In the genomic region with DNA sequence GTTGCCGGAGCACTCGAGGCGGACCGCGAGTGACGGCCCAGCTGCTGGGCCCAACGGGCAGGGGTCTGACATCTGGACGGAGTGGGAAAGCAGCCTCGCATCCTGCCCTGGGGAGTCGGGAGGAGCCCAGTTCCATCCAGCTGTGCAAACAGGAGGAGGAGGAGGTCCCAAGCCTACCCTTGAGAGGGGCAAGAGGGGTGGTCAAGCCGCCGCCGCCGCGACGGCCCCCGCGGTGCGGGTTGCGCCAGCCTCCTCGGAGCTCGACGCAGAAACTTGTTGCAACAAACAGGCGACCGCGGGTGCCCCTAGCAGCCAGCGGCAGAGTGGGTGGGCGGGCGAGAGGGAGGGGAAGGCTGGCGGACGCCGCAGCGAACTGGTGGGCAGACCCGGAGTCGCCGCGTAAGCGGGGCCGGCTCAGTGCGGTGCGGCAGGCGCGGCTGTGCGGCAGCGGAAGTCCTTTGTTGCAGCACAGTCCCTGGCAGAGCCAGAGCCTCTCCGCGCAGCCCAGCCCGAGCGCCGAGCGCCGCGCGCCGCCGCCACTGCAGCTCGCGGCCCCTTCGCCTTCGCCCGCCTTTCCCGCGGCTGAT, we compare ENCODE assay signal across 1 cellular context.
A peak's percentile ranks its signal among the peaks of the same experiment; 100 is the strongest.
TF ChIP-seq lines count a peak whose summit lies in the region.

A gene with protein sequence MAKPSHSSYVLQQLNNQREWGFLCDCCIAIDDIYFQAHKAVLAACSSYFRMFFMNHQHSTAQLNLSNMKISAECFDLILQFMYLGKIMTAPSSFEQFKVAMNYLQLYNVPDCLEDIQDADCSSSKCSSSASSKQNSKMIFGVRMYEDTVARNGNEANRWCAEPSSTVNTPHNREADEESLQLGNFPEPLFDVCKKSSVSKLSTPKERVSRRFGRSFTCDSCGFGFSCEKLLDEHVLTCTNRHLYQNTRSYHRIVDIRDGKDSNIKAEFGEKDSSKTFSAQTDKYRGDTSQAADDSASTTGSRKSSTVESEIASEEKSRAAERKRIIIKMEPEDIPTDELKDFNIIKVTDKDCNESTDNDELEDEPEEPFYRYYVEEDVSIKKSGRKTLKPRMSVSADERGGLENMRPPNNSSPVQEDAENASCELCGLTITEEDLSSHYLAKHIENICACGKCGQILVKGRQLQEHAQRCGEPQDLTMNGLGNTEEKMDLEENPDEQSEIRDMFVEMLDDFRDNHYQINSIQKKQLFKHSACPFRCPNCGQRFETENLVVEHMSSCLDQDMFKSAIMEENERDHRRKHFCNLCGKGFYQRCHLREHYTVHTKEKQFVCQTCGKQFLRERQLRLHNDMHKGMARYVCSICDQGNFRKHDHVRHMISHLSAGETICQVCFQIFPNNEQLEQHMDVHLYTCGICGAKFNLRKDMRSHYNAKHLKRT (plus strand): TSS at position 461 of the 587 bp plus-strand sequence. CDS start 16,735 bp downstream, outside the sequence.

TF ChIP-seq in HepG2, 621 proteins besides CTCF, POLR2A, EP300 and RAD21 (continued from another document and continues in another):
- TF ChIP-seq ETV5 (CRISPR knock-in tag; IDR thresholded peaks at IDR 0.05; ENCODE audit: borderline replicate concordance), result peak; percentile 26; the same call in 1 of the 2 replicates
- TF ChIP-seq, protein P1, sequence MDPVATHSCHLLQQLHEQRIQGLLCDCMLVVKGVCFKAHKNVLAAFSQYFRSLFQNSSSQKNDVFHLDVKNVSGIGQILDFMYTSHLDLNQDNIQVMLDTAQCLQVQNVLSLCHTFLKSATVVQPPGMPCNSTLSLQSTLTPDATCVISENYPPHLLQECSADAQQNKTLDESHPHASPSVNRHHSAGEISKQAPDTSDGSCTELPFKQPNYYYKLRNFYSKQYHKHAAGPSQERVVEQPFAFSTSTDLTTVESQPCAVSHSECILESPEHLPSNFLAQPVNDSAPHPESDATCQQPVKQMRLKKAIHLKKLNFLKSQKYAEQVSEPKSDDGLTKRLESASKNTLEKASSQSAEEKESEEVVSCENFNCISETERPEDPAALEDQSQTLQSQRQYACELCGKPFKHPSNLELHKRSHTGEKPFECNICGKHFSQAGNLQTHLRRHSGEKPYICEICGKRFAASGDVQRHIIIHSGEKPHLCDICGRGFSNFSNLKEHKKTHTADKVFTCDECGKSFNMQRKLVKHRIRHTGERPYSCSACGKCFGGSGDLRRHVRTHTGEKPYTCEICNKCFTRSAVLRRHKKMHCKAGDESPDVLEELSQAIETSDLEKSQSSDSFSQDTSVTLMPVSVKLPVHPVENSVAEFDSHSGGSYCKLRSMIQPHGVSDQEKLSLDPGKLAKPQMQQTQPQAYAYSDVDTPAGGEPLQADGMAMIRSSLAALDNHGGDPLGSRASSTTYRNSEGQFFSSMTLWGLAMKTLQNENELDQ (CRISPR knock-in tag; IDR thresholded peaks at IDR 0.05; ENCODE audit: borderline replicate concordance), result 0 out of 2 replicates have a peak, but pooled peaks have one; percentile 2
- TF ChIP-seq HNF1B (CRISPR knock-in tag; IDR thresholded peaks at IDR 0.05), result peak; percentile 25; the same call in 1 of the 2 replicates
- 0 out of 2 replicates have a peak, but pooled peaks have one; percentile 21 for TF ChIP-seq DNMT3B (CRISPR knock-in tag; conservative IDR thresholded peaks at IDR 0.05)
- no peak; the same call in 1 of the 2 replicates for TF ChIP-seq NCOA2 (CRISPR knock-in tag; IDR thresholded peaks at IDR 0.05)
- TF ChIP-seq, protein P2, sequence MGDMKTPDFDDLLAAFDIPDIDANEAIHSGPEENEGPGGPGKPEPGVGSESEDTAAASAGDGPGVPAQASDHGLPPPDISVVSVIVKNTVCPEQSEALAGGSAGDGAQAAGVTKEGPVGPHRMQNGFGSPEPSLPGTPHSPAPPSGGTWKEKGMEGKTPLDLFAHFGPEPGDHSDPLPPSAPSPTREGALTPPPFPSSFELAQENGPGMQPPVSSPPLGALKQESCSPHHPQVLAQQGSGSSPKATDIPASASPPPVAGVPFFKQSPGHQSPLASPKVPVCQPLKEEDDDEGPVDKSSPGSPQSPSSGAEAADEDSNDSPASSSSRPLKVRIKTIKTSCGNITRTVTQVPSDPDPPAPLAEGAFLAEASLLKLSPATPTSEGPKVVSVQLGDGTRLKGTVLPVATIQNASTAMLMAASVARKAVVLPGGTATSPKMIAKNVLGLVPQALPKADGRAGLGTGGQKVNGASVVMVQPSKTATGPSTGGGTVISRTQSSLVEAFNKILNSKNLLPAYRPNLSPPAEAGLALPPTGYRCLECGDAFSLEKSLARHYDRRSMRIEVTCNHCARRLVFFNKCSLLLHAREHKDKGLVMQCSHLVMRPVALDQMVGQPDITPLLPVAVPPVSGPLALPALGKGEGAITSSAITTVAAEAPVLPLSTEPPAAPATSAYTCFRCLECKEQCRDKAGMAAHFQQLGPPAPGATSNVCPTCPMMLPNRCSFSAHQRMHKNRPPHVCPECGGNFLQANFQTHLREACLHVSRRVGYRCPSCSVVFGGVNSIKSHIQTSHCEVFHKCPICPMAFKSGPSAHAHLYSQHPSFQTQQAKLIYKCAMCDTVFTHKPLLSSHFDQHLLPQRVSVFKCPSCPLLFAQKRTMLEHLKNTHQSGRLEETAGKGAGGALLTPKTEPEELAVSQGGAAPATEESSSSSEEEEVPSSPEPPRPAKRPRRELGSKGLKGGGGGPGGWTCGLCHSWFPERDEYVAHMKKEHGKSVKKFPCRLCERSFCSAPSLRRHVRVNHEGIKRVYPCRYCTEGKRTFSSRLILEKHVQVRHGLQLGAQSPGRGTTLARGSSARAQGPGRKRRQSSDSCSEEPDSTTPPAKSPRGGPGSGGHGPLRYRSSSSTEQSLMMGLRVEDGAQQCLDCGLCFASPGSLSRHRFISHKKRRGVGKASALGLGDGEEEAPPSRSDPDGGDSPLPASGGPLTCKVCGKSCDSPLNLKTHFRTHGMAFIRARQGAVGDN (CRISPR knock-in tag; IDR thresholded peaks at IDR 0.05), result 0 out of 2 replicates have a peak, but pooled peaks have one; percentile 7
- TF ChIP-seq ZNF331 (CRISPR knock-in tag; IDR thresholded peaks at IDR 0.05), result 0 out of 2 replicates have a peak, but pooled peaks have one; percentile 30
- peak; percentile 47; the same call in 1 of the 2 replicates for TF ChIP-seq MTA1 (CRISPR knock-in tag; IDR thresholded peaks at IDR 0.05; ENCODE audit: borderline replicate concordance)
- TF ChIP-seq, protein P3, sequence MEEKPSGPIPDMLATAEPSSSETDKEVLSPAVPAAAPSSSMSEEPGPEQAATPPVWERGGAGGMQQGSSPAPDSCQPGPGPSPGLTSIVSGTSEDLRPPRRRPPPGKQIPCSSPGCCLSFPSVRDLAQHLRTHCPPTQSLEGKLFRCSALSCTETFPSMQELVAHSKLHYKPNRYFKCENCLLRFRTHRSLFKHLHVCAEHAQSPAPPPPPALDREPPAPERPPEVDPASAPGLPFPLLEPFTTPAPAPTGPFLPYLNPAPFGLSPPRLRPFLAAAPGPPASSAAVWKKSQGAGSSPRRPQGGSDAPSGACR (CRISPR knock-in tag; IDR thresholded peaks at IDR 0.05), result peak; percentile 24; the same call in 1 of the 2 replicates
- TF ChIP-seq, protein P4, sequence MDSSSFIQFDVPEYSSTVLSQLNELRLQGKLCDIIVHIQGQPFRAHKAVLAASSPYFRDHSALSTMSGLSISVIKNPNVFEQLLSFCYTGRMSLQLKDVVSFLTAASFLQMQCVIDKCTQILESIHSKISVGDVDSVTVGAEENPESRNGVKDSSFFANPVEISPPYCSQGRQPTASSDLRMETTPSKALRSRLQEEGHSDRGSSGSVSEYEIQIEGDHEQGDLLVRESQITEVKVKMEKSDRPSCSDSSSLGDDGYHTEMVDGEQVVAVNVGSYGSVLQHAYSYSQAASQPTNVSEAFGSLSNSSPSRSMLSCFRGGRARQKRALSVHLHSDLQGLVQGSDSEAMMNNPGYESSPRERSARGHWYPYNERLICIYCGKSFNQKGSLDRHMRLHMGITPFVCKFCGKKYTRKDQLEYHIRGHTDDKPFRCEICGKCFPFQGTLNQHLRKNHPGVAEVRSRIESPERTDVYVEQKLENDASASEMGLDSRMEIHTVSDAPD (CRISPR knock-in tag; IDR thresholded peaks at IDR 0.05), result 0 out of 2 replicates have a peak, but pooled peaks have one; percentile 3
- TF ChIP-seq, protein P5, sequence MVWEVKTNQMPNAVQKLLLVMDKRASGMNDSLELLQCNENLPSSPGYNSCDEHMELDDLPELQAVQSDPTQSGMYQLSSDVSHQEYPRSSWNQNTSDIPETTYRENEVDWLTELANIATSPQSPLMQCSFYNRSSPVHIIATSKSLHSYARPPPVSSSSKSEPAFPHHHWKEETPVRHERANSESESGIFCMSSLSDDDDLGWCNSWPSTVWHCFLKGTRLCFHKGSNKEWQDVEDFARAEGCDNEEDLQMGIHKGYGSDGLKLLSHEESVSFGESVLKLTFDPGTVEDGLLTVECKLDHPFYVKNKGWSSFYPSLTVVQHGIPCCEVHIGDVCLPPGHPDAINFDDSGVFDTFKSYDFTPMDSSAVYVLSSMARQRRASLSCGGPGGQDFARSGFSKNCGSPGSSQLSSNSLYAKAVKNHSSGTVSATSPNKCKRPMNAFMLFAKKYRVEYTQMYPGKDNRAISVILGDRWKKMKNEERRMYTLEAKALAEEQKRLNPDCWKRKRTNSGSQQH (CRISPR knock-in tag; IDR thresholded peaks at IDR 0.05; ENCODE audit: low read depth), result 0 out of 2 replicates have a peak, but pooled peaks have one; percentile 49
- TF ChIP-seq, protein P6, sequence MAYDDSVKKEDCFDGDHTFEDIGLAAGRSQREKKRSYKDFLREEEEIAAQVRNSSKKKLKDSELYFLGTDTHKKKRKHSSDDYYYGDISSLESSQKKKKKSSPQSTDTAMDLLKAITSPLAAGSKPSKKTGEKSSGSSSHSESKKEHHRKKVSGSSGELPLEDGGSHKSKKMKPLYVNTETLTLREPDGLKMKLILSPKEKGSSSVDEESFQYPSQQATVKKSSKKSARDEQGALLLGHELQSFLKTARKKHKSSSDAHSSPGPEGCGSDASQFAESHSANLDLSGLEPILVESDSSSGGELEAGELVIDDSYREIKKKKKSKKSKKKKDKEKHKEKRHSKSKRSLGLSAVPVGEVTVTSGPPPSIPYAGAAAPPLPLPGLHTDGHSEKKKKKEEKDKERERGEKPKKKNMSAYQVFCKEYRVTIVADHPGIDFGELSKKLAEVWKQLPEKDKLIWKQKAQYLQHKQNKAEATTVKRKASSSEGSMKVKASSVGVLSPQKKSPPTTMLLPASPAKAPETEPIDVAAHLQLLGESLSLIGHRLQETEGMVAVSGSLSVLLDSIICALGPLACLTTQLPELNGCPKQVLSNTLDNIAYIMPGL (CRISPR knock-in tag; IDR thresholded peaks at IDR 0.05; ENCODE audit: borderline replicate concordance in 1 of 2, low read depth in 1 of 2), result peak; percentile 38 to 49; a peak in 2 of 4 replicates
- 0 out of 2 replicates have a peak, but pooled peaks have one; percentile 17 for TF ChIP-seq ZNF607 (CRISPR knock-in tag; IDR thresholded peaks at IDR 0.05; ENCODE audit: borderline replicate concordance)
- TF ChIP-seq TEF (CRISPR knock-in tag; IDR thresholded peaks at IDR 0.05), result 0 out of 2 replicates have a peak, but pooled peaks have one; percentile 3
- TF ChIP-seq ZKSCAN8 (CRISPR knock-in tag; IDR thresholded peaks at IDR 0.05; ENCODE audit: borderline replicate concordance), result 0 out of 2 replicates have a peak, but pooled peaks have one; percentile 42
- TF ChIP-seq ZNF782 (CRISPR knock-in tag; IDR thresholded peaks at IDR 0.05; ENCODE audit: borderline replicate concordance), result no peak; the same call in 1 of the 2 replicates
- 0 out of 2 replicates have a peak, but pooled peaks have one; percentile 30 for TF ChIP-seq ZNF770 (CRISPR knock-in tag; IDR thresholded peaks at IDR 0.05)
- peak; percentile 50 for TF ChIP-seq POLR2AphosphoS5 (IDR thresholded peaks at IDR 0.05; ENCODE audit: low read depth, low read length)
- TF ChIP-seq ZFP91 (CRISPR knock-in tag; IDR thresholded peaks at IDR 0.05; ENCODE audit: borderline replicate concordance), result 0 out of 2 replicates have a peak, but pooled peaks have one; percentile 11
